1 cellular context compared by ENCODE assay signal in the genomic region with DNA sequence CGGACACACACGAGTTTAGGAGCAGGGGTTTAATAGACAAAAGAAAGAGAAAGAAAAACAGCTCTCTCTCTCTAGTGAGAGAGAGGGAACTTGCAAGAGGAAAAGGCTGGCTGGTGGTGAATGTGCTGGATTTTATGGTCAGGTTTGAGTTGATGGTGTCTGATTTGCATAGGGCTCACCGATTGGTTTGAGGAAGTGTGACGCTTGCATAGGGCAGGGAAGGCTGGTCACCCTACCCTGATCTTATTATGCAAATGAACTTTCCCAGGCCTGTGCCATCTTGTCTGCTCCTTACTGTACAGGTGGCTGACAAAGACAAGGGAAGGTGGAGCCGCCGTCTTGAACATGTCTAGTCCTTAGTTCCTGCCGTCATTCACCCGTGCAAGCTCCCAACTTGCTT.
TF ChIP-seq lines count a peak whose summit lies in the region.

No MANE protein-coding gene starts in this region.

TF ChIP-seq in HEK293, 187 proteins besides CTCF, POLR2A, EP300 and RAD21 (continued from another document):
- TF ChIP-seq, protein P1, sequence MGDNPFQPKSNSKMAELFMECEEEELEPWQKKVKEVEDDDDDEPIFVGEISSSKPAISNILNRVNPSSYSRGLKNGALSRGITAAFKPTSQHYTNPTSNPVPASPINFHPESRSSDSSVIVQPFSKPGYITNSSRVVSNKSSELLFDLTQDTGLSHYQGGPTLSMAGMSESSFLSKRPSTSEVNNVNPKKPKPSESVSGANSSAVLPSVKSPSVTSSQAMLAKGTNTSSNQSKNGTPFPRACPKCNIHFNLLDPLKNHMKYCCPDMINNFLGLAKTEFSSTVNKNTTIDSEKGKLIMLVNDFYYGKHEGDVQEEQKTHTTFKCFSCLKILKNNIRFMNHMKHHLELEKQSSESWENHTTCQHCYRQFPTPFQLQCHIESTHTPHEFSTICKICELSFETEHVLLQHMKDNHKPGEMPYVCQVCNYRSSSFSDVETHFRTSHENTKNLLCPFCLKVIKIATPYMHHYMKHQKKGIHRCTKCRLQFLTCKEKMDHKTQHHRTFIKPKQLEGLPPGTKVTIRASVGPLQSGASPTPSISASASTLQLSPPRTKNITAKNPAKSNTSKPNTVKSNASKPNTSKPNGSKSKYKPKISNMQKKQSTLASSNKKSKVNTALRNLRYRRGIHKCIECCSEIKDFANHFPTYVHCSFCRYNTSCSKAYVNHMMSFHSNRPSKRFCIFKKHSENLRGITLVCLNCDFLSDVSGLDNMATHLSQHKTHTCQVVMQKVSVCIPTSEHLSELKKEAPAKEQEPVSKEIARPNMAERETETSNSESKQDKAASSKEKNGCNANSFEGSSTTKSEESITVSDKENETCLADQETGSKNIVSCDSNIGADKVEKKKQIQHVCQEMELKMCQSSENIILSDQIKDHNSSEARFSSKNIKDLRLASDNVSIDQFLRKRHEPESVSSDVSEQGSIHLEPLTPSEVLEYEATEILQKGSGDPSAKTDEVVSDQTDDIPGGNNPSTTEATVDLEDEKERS (tag by site-specific recombination; IDR thresholded peaks at IDR 0.05), result no peak
- TF ChIP-seq ZNF423 (tag by site-specific recombination; IDR thresholded peaks at IDR 0.05) (no peak), GFI1B (tag by site-specific recombination; IDR thresholded peaks at IDR 0.05) (no peak), ZBTB17 (tag by site-specific recombination; IDR thresholded peaks at IDR 0.05) (no peak), MEIS1 (CRISPR knock-in tag; IDR thresholded peaks at IDR 0.05; ENCODE audit: borderline replicate concordance) (no peak), ZNF629 (tag by site-specific recombination; IDR thresholded peaks at IDR 0.05) (no peak), ZBTB49 (tag by site-specific recombination; IDR thresholded peaks at IDR 0.05; ENCODE audit: low read depth) (no peak), ZEB2 (tag by site-specific recombination; IDR thresholded peaks at IDR 0.05) (no peak), ZNF561 (tag by site-specific recombination; IDR thresholded peaks at IDR 0.05; ENCODE audit: borderline replicate concordance) (no peak), SETDB1 (IDR thresholded peaks at IDR 0.05; ENCODE audit: insufficient read length, low read length) (no peak), ZFP41 (tag by site-specific recombination; IDR thresholded peaks at IDR 0.05; ENCODE audit: borderline replicate concordance) (no peak), ZNF626 (tag by site-specific recombination; IDR thresholded peaks at IDR 0.05) (no peak), TCF7L2 (IDR thresholded peaks at IDR 0.05; ENCODE audit: borderline replicate concordance, low read depth, low read length) (no peak), REST (tag by site-specific recombination; IDR thresholded peaks at IDR 0.05) (no peak), PRDM6 (tag by site-specific recombination; IDR thresholded peaks at IDR 0.05) (no peak)
- TF ChIP-seq, protein P2, sequence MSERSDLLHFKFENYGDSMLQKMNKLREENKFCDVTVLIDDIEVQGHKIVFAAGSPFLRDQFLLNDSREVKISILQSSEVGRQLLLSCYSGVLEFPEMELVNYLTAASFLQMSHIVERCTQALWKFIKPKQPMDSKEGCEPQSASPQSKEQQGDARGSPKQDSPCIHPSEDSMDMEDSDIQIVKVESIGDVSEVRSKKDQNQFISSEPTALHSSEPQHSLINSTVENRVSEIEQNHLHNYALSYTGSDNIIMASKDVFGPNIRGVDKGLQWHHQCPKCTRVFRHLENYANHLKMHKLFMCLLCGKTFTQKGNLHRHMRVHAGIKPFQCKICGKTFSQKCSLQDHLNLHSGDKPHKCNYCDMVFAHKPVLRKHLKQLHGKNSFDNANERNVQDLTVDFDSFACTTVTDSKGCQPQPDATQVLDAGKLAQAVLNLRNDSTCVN (tag by site-specific recombination; optimal IDR thresholded peaks at IDR 0.05), result no peak
